ENCODE assay signal across 24 cellular contexts in the genomic region with DNA sequence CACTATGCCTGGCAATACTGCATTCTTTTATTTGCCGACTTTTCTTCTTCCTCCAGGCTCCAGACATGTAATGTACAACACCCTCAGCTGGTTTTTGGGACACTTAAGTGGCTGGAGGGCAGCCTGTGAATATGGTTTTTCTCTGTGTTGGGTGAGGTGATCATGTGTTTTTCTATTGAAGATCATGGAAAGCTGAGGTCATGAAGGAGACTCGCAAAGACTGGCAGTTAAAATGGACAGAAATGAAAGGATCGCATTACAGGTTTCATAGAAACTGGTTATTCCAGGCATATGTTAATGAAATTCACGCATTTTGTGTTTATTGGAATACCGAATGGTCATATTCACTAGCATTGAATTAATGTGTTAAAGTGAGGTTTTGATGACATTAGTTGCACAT.
"Had no signal": no experiment of that assay in that cellular context is flagged by ENCODE, and none has a peak within 500 bp of the region (broad histone marks: within the 10 kb centered on the region; RNA-seq: fewer than 3 reads in every experiment).

No MANE protein-coding gene starts in this region.

- H3K4me1 Mint-ChIP-seq: activated CD4-positive, alpha-beta T cell treated with anti-CD3 and anti-CD28 coated beads for 36 hours; activated naive CD8-positive, alpha-beta T cell treated with anti-CD3 and anti-CD28 coated beads for 36 hours; central memory CD8-positive, alpha-beta T cell; T-cell had no signal

- H3K36me3 Mint-ChIP-seq: activated CD4-positive, alpha-beta memory T cell treated with anti-CD3 and anti-CD28 coated beads for 36 hours; activated naive CD8-positive, alpha-beta T cell treated with anti-CD3 and anti-CD28 coated beads for 36 hours; T-cell had no signal

- DNase-seq: activated CD4-positive, alpha-beta memory T cell treated with anti-CD3 and anti-CD28 coated beads for 36 hours; activated CD4-positive, alpha-beta T cell treated with anti-CD3 and anti-CD28 coated beads for 36 hours; activated gamma-delta T cell treated with Interleukin-2 at 50 U/mL for 16 hours; activated naive CD8-positive, alpha-beta T cell treated with anti-CD3 and anti-CD28 coated beads for 36 hours; activated T-cell treated with anti-CD3 and anti-CD28 coated beads, Interleukin-2, amount 50 U/mL, for 48 hours; amygdala; brain microvascular endothelial cell; cortex of kidney; effector CD8-positive, alpha-beta T cell; foreskin keratinocyte; left colon; lower lobe of right lung; midbrain; right cardiac atrium; stimulated activated CD4-positive, alpha-beta T cell treated with anti-CD3 and anti-CD28 coated beads, Interleukin-4, amount 100 ng/mL, for 24 hours; stimulated activated naive CD4-positive, alpha-beta T cell; substantia nigra; T-cell; T-helper 9 cell had no signal

- H3K9me3 ChIP-seq: lower lobe of right lung, neutrophil, tibial nerve, vagina had no signal

- H3K27me3 ChIP-seq: brain microvascular endothelial cell, foreskin keratinocyte, neutrophil, tibial nerve, vagina had no signal

- H3K4me3 Mint-ChIP-seq: activated CD4-positive, alpha-beta memory T cell treated with anti-CD3 and anti-CD28 coated beads for 36 hours; activated CD4-positive, alpha-beta T cell treated with anti-CD3 and anti-CD28 coated beads for 36 hours; activated naive CD8-positive, alpha-beta T cell treated with anti-CD3 and anti-CD28 coated beads for 36 hours; central memory CD8-positive, alpha-beta T cell; T-cell had no signal

- H3K36me3 ChIP-seq: brain microvascular endothelial cell, lower lobe of right lung, neutrophil, tibial nerve, vagina had no signal

- H3K27me3 Mint-ChIP-seq: activated CD4-positive, alpha-beta T cell treated with anti-CD3 and anti-CD28 coated beads for 36 hours; T-cell had no signal

- H3K4me1 ChIP-seq: foreskin keratinocyte had no signal

- H3K27ac ChIP-seq: brain microvascular endothelial cell, foreskin keratinocyte, lower lobe of right lung, neutrophil, skin epidermis, tibial nerve, vagina had no signal

- H3K27ac Mint-ChIP-seq: activated CD4-positive, alpha-beta memory T cell treated with anti-CD3 and anti-CD28 coated beads for 36 hours; activated CD4-positive, alpha-beta T cell treated with anti-CD3 and anti-CD28 coated beads for 36 hours; activated naive CD8-positive, alpha-beta T cell treated with anti-CD3 and anti-CD28 coated beads for 36 hours; T-cell had no signal

- H3K4me3 ChIP-seq: lower lobe of right lung, skin epidermis, tibial nerve, vagina had no signal

- H3K9me3 Mint-ChIP-seq: activated CD4-positive, alpha-beta memory T cell treated with anti-CD3 and anti-CD28 coated beads for 36 hours; activated naive CD8-positive, alpha-beta T cell treated with anti-CD3 and anti-CD28 coated beads for 36 hours; central memory CD8-positive, alpha-beta T cell; T-cell had no signal
